ENCODE assay signal across 32 cellular contexts in genomic region chrX:11287505-11287904, GRCh38. TPM values are rescaled to one million over a fixed set of nuclear protein-coding genes. Genes with fewer than 3 reads are reported as not detected.
DNase-seq lines count a peak whose midpoint lies in the region; ATAC-seq and TF ChIP-seq lines count a peak whose summit lies in the region.
"Had no signal": no experiment of that assay in that cellular context is flagged by ENCODE, and none has a peak within 500 bp of the region (broad histone marks: within the 10 kb centered on the region; RNA-seq: fewer than 3 reads in every experiment).

No MANE protein-coding gene starts in this region.

- no peaks in the 10 kb centered on the region for H3K4me1 ChIP-seq in OCI-LY1 (ENCODE audit: insufficient read depth, low read length, severe bottlenecking)
- H3K4me1 ChIP-seq: colonic mucosa had no signal

- no peaks in the 10 kb centered on the region for H3K36me3 ChIP-seq in OCI-LY1 (ENCODE audit: insufficient read depth, low read length)
- H3K36me3 ChIP-seq: colonic mucosa, neutrophil, thoracic aorta had no signal

- H3K27ac ChIP-seq in OCI-LY1 (ENCODE audit: low read depth, low read length, poor library complexity, severe bottlenecking) = no peak overlapping the region
- H3K27ac ChIP-seq: colonic mucosa, neutrophil, thoracic aorta had no signal

- H3K4me3 ChIP-seq in OCI-LY1 (ENCODE audit: low read depth, low read length, poor library complexity, severe bottlenecking) (no peak overlapping the region), choroid plexus epithelial cell (ENCODE audit: low read depth, low read length) (no peak overlapping the region)
- H3K4me3 ChIP-seq: colonic mucosa, thoracic aorta had no signal

- no peak overlapping the region for H2AFZ ChIP-seq in OCI-LY1 (ENCODE audit: low read length)

- peak; percentile 12; the same call in 1 of the 2 replicates for TF ChIP-seq CTCF in OCI-LY1 (IDR thresholded peaks at IDR 0.05; ENCODE audit: low read length)
- no peak for TF ChIP-seq CTCF in choroid plexus epithelial cell (conservative IDR thresholded peaks at IDR 0.05; ENCODE audit: low read depth, low read length)

- ATAC-seq in GM18909 (IDR thresholded peaks at IDR 0.05; ENCODE audit: poor library complexity, unreplicated experiment) = no peak
- no peak for ATAC-seq in GM18867 (IDR thresholded peaks at IDR 0.05; ENCODE audit: unreplicated experiment)
- ATAC-seq: activated CD8-positive, alpha-beta memory T cell treated with anti-CD3 and anti-CD28 coated beads, Interleukin-2, amount 10 ng/mL, durations not matched to agents 7 days and 5 days; activated T-cell treated with anti-CD3 and anti-CD28 coated beads, Interleukin-2, amount 50 U/mL, for 72 hours; left ventricle myocardium superior; stimulated activated naive CD8-positive, alpha-beta T cell treated with anti-CD3 and anti-CD28 coated beads, Interleukin-15, Interleukin-2, amounts not matched to agents 100 U/mL and 50 U/mL, for 24 hours; WTC11 had no signal

- no peaks in the 10 kb centered on the region for H3K79me2 ChIP-seq in OCI-LY1 (ENCODE audit: insufficient read depth, low read length)

- no peaks in the 10 kb centered on the region for H3K9me3 ChIP-seq in OCI-LY1 (ENCODE audit: low read length)
- H3K9me3 ChIP-seq: colonic mucosa, neutrophil, thoracic aorta had no signal

- DNase-seq in EH (ENCODE audit: low read depth) (peak; percentile 11), choroid plexus epithelial cell (ENCODE audit: low read depth) (peak; percentile 17), renal cortical epithelial cell (ENCODE audit: low read depth) (peak; percentile 21), 8988T (no peak)
- DNase-seq: activated CD4-positive, alpha-beta T cell treated with anti-CD3 and anti-CD28 coated beads, Interleukin-2, amount 50 U/mL, for 1 hour; activated CD8-positive, alpha-beta memory T cell treated with anti-CD3 and anti-CD28 coated beads, Interleukin-2, amount 10 ng/mL, durations not matched to agents 7 days and 5 days; activated naive CD4-positive, alpha-beta T cell treated with Interleukin-2 at 50 U/mL for 16 hours; activated T-cell treated with anti-CD3 and anti-CD28 coated beads, Interleukin-2, amount 50 U/mL, for 72 hours; amniotic stem cell; CD8-positive, alpha-beta memory T cell; colonic mucosa; DMS153; effector CD8-positive, alpha-beta T cell; H7; KG1; left ventricle myocardium superior; naive B cell; NCI-H1436; NCI-H510A treated with DMSO at 0.1 percent for 48 hours; SHP77 treated with DMSO at 0.1 percent for 48 hours; stimulated activated naive CD8-positive, alpha-beta T cell treated with anti-CD3 and anti-CD28 coated beads, Interleukin-15, Interleukin-2, amounts not matched to agents 100 U/mL and 50 U/mL, for 24 hours; T-helper 9 cell had no signal

- no peaks in the 10 kb centered on the region for H3K27me3 ChIP-seq in OCI-LY1 (ENCODE audit: insufficient read depth, low read length)
- H3K27me3 ChIP-seq: colonic mucosa, neutrophil had no signal

- H3F3A ChIP-seq in OCI-LY1 (ENCODE audit: insufficient read depth, low read length) = no peaks in the 10 kb centered on the region

- no peak overlapping the region for H3K9ac ChIP-seq in OCI-LY1 (ENCODE audit: low read length)

- no peaks in the 10 kb centered on the region for H3K9me2 ChIP-seq in OCI-LY1 (ENCODE audit: low read depth, low read length)

- no peaks in the 10 kb centered on the region for H4K20me1 ChIP-seq in OCI-LY1 (ENCODE audit: insufficient read depth, low read length)

- H3K4me2 ChIP-seq in OCI-LY1 (ENCODE audit: low read length) = no peak overlapping the region

RNA-seq across cellular contexts. Expression of gene AMELX, which starts 5.7 kb away (rescaled TPM):
- not detected in 2 replicates for total RNA-seq in renal cortical epithelial cell
- total RNA-seq: activated CD8-positive, alpha-beta memory T cell treated with anti-CD3 and anti-CD28 coated beads, Interleukin-2, amount 10 ng/mL, durations not matched to agents 7 days and 5 days; activated T-cell treated with anti-CD3 and anti-CD28 coated beads, Interleukin-2, amount 50 U/mL, for 72 hours; B cell; CD8-positive, alpha-beta memory T cell; colonic mucosa; H7; left ventricle myocardium superior; mesothelial cell of epicardium; progenitor cell of endocrine pancreas; skeletal muscle tissue; thoracic aorta; WTC11 had no signal
